In the genomic region with DNA sequence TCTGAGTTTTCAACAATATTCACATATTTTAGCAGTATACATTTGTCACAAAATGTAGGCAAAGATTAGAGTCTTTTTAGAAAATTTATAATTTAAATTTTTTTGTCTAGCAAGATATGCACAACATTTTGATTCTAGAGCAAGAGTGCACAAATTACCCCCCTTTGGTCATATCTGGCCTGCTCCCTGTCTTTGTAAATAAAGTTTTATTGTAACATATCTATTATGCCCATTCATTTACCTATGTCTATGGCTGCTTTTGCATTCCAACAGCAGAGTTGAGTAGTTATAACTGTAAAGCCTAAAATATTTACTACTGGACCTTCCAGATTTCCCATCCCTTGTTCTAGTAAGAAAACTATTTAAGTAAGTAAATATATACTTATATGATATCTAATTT, we compare ENCODE assay signal across 7 cellular contexts.
"Had no signal": no experiment of that assay in that cellular context is flagged by ENCODE, and none has a peak within 500 bp of the region (broad histone marks: within the 10 kb centered on the region; RNA-seq: fewer than 3 reads in every experiment).

No MANE protein-coding gene starts in this region.

- H3K9ac ChIP-seq: KMS-11 had no signal

- ATAC-seq: HepG2 had no signal

- DNase-seq: IMR-90, KBM-7, KG1 had no signal

- H3K27ac ChIP-seq: HL-60, KMS-11 had no signal

- FAIRE-seq: HepG2, HTR-8/SVneo had no signal

- H3K4me2 ChIP-seq: KMS-11 had no signal
